Comparison of ENCODE assay signal across 1 cellular context in genomic region chr15:82317091-82317489, GRCh38.
TF ChIP-seq lines count a peak whose summit lies in the region.

No MANE protein-coding gene starts in this region.

TF ChIP-seq in K562, 482 proteins besides CTCF, POLR2A, EP300 and RAD21 (continued from another document):
- TF ChIP-seq CREBBP (IDR thresholded peaks at IDR 0.05; ENCODE audit: low read depth, low read length) (no peak), ZNF280A (IDR thresholded peaks at IDR 0.05; ENCODE audit: low read depth, partially characterized antibody) (no peak), ELF2 (CRISPR knock-in tag; IDR thresholded peaks at IDR 0.05) (no peak), ZNF232 (CRISPR knock-in tag; IDR thresholded peaks at IDR 0.05) (no peak), SNIP1 (IDR thresholded peaks at IDR 0.05; ENCODE audit: low read depth) (no peak), TCF15 (CRISPR knock-in tag; IDR thresholded peaks at IDR 0.05) (no peak), MGA (IDR thresholded peaks at IDR 0.05) (peak; percentile 81), DMBX1 (CRISPR knock-in tag; IDR thresholded peaks at IDR 0.05; ENCODE audit: borderline replicate concordance) (no peak)
